Comparison of ENCODE assay signal across 27 cellular contexts in genomic region chr3:191649626-191650025, GRCh38.
"Had no signal": no experiment of that assay in that cellular context is flagged by ENCODE, and none has a peak within 500 bp of the region (broad histone marks: within the 10 kb centered on the region; RNA-seq: fewer than 3 reads in every experiment).

No MANE protein-coding gene starts in this region.

- H3K4me1 Mint-ChIP-seq: naive B cell; neural crest cell; stimulated activated effector memory CD8-positive, alpha-beta T cell treated with anti-CD3 and anti-CD28 coated beads, Interleukin-12 subunit alpha, Interleukin-12 subunit beta, amount 100 ng/mL, for 72 hours; stimulated activated naive CD8-positive, alpha-beta T cell treated with anti-CD3 and anti-CD28 coated beads, Interleukin-15, amount 100 ng/mL, for 72 hours had no signal

- H3K27me3 Mint-ChIP-seq: naive B cell; natural killer cell treated with Interleukin-12 subunit alpha and Interleukin-12 subunit beta and Interleukin-15 and Interleukin-18, amount 100 ng/mL, for 72 hours; stimulated activated naive CD8-positive, alpha-beta T cell treated with anti-CD3 and anti-CD28 coated beads, Interleukin-15, amount 100 ng/mL, for 72 hours had no signal

- H3K27ac ChIP-seq: left lung, lower lobe of right lung, pancreas, prostate gland, spleen, transverse colon, upper lobe of right lung had no signal

- H3K36me3 ChIP-seq: left lung, lower lobe of right lung, pancreas, prostate gland, spleen, transverse colon, upper lobe of right lung had no signal

- DNase-seq: hippocampal formation; kidney; left colon; left lung; lower lobe of right lung; mesendoderm; naive B cell; nucleus accumbens; pancreas; posterior cingulate gyrus; retina; right cardiac atrium; spleen; stimulated activated CD4-positive, alpha-beta T cell treated with anti-CD3 and anti-CD28 coated beads, Interleukin-4, amount 100 ng/mL, for 24 hours; stimulated activated naive CD4-positive, alpha-beta T cell treated with Interleukin-2 at 50 U/mL for 16 hours; stimulated activated naive CD8-positive, alpha-beta T cell treated with anti-CD3 and anti-CD28 coated beads, Interleukin-15, amount 100 ng/mL, for 72 hours; substantia nigra; transverse colon; upper lobe of right lung had no signal

- H3K4me3 ChIP-seq: left lung, lower lobe of right lung, pancreas, prostate gland, skin epidermis, spleen, transverse colon, upper lobe of right lung had no signal

- H3K9me3 ChIP-seq: lower lobe of right lung, pancreas, prostate gland, transverse colon, upper lobe of right lung had no signal

- H3K36me3 Mint-ChIP-seq: stimulated activated effector memory CD8-positive, alpha-beta T cell treated with anti-CD3 and anti-CD28 coated beads, Interleukin-12 subunit alpha, Interleukin-12 subunit beta, amount 100 ng/mL, for 72 hours had no signal

- ATAC-seq: left colon; left lung; lower lobe of right lung; natural killer cell treated with Interleukin-12 subunit alpha and Interleukin-12 subunit beta and Interleukin-15 and Interleukin-18, amount 100 ng/mL, for 72 hours; pancreas; right cardiac atrium; sciatic nerve; stimulated activated effector memory CD8-positive, alpha-beta T cell treated with anti-CD3 and anti-CD28 coated beads, Interleukin-12 subunit alpha, Interleukin-12 subunit beta, amount 100 ng/mL, for 72 hours; stimulated activated naive CD8-positive, alpha-beta T cell treated with anti-CD3 and anti-CD28 coated beads, Interleukin-15, amount 100 ng/mL, for 72 hours; upper lobe of right lung had no signal

- H3K27me3 ChIP-seq: left lung, pancreas, spleen, transverse colon, upper lobe of right lung had no signal

- H3K4me3 Mint-ChIP-seq: mesothelial cell of epicardium; naive B cell; natural killer cell treated with Interleukin-12 subunit alpha and Interleukin-12 subunit beta and Interleukin-15 and Interleukin-18, amount 100 ng/mL, for 72 hours; neural crest cell; stimulated activated effector memory CD8-positive, alpha-beta T cell treated with anti-CD3 and anti-CD28 coated beads, Interleukin-12 subunit alpha, Interleukin-12 subunit beta, amount 100 ng/mL, for 72 hours; stimulated activated naive CD8-positive, alpha-beta T cell treated with anti-CD3 and anti-CD28 coated beads, Interleukin-15, amount 100 ng/mL, for 72 hours had no signal

- H3K4me1 ChIP-seq: left lung, lower lobe of right lung, pancreas, spleen, transverse colon, upper lobe of right lung had no signal

- FAIRE-seq: kidney, pancreas, urothelium cell line had no signal

- H3K27ac Mint-ChIP-seq: mesothelial cell of epicardium; naive B cell; natural killer cell treated with Interleukin-12 subunit alpha and Interleukin-12 subunit beta and Interleukin-15 and Interleukin-18, amount 100 ng/mL, for 72 hours; stimulated activated effector memory CD8-positive, alpha-beta T cell treated with anti-CD3 and anti-CD28 coated beads, Interleukin-12 subunit alpha, Interleukin-12 subunit beta, amount 100 ng/mL, for 72 hours; stimulated activated naive CD8-positive, alpha-beta T cell treated with anti-CD3 and anti-CD28 coated beads, Interleukin-15, amount 100 ng/mL, for 72 hours had no signal
